31 cellular contexts compared by ENCODE assay signal in genomic region chr10:74347522-74347921, GRCh38.
"Had no signal": no experiment of that assay in that cellular context is flagged by ENCODE, and none has a peak within 500 bp of the region (broad histone marks: within the 10 kb centered on the region; RNA-seq: fewer than 3 reads in every experiment).

No MANE protein-coding gene starts in this region.

- H3K4me2 ChIP-seq: neural progenitor cell, smooth muscle cell had no signal

- H3K27me3 Mint-ChIP-seq: naive thymus-derived CD8-positive, alpha-beta T cell; natural killer cell treated with Interleukin-12 subunit alpha and Interleukin-12 subunit beta and Interleukin-15 and Interleukin-18, amount 100 ng/mL, for 72 hours; progenitor cell of endocrine pancreas; stimulated activated memory B cell treated with anti-CD40 and anti-IgM and Interleukin-4, amounts not matched to agents 10 μg/mL and 1 μg/mL and 100 μg/mL, for 72 hours; stimulated activated naive CD8-positive, alpha-beta T cell treated with anti-CD3 and anti-CD28 coated beads, Interleukin-15, amount 100 ng/mL, for 72 hours; type B pancreatic cell had no signal

- H3K27ac ChIP-seq: neural progenitor cell, ovary, parathyroid adenoma, psoas muscle, skin epidermis, spleen, suprapubic skin, testis, tibial artery, transverse colon, upper lobe of right lung, uterus had no signal

- H3K27me3 ChIP-seq: neural progenitor cell, ovary, spleen, suprapubic skin, testis, tibial artery, transverse colon, upper lobe of right lung, uterus had no signal

- DNase-seq: naive thymus-derived CD8-positive, alpha-beta T cell; occipital lobe; ovary; posterior cingulate gyrus; psoas muscle; right cardiac atrium; spleen; stimulated activated CD4-positive, alpha-beta T cell treated with anti-CD3 and anti-CD28 coated beads, Interleukin-12 subunit alpha, Interleukin-12 subunit beta, amount 100 ng/mL, for 4 hours; stimulated activated CD4-positive, alpha-beta T cell treated with anti-CD3 and anti-CD28 coated beads, Interleukin-1b, Interleukin-23, amount 100 ng/mL, for 48 hours; stimulated activated CD4-positive, alpha-beta T cell treated with anti-CD3 and anti-CD28 coated beads, Interleukin-4, amount 100 ng/mL, for 1 hour; stimulated activated CD4-positive, alpha-beta T cell treated with anti-CD3 and anti-CD28 coated beads, Interleukin-4, amount 100 ng/mL, for 4 hours; stimulated activated CD8-positive, alpha-beta memory T cell treated with anti-CD3 and anti-CD28 coated beads, Interleukin-4, amount 100 ng/mL, for 48 hours; stimulated activated naive CD4-positive, alpha-beta T cell; stimulated activated naive CD8-positive, alpha-beta T cell treated with anti-CD3 and anti-CD28 coated beads, Interleukin-15, amount 100 ng/mL, for 72 hours; stimulated activated naive CD8-positive, alpha-beta T cell treated with anti-CD3 and anti-CD28 coated beads, Interleukin-15, Interleukin-2, amounts not matched to agents 100 U/mL and 50 U/mL, for 24 hours; substantia nigra; testis; tibial artery; transverse colon; upper lobe of right lung; uterus had no signal

- H3K4me1 Mint-ChIP-seq: neural progenitor cell; stimulated activated memory B cell treated with anti-CD40 and anti-IgM and Interleukin-4, amounts not matched to agents 10 μg/mL and 1 μg/mL and 100 μg/mL, for 72 hours; stimulated activated naive CD8-positive, alpha-beta T cell treated with anti-CD3 and anti-CD28 coated beads, Interleukin-15, amount 100 ng/mL, for 72 hours had no signal

- H3K79me2 ChIP-seq: parathyroid adenoma had no signal

- H3K4me3 ChIP-seq: neural progenitor cell, ovary, psoas muscle, skin epidermis, smooth muscle cell, spleen, suprapubic skin, testis, tibial artery, transverse colon, upper lobe of right lung, uterus had no signal

- ATAC-seq: naive thymus-derived CD8-positive, alpha-beta T cell; natural killer cell treated with Interleukin-12 subunit alpha and Interleukin-12 subunit beta and Interleukin-15 and Interleukin-18, amount 100 ng/mL, for 72 hours; psoas muscle; right cardiac atrium; sciatic nerve; stimulated activated memory B cell treated with anti-CD40 and anti-IgM and Interleukin-4, amounts not matched to agents 10 μg/mL and 1 μg/mL and 100 μg/mL, for 72 hours; stimulated activated naive CD8-positive, alpha-beta T cell treated with anti-CD3 and anti-CD28 coated beads, Interleukin-15, amount 100 ng/mL, for 72 hours; stimulated activated naive CD8-positive, alpha-beta T cell treated with anti-CD3 and anti-CD28 coated beads, Interleukin-15, Interleukin-2, amounts not matched to agents 100 U/mL and 50 U/mL, for 24 hours; upper lobe of right lung had no signal

- H2AFZ ChIP-seq: neural progenitor cell, parathyroid adenoma had no signal

- H3K36me3 ChIP-seq: neural progenitor cell, ovary, upper lobe of right lung, uterus had no signal

- H3K27ac Mint-ChIP-seq: naive thymus-derived CD8-positive, alpha-beta T cell; natural killer cell treated with Interleukin-12 subunit alpha and Interleukin-12 subunit beta and Interleukin-15 and Interleukin-18, amount 100 ng/mL, for 72 hours; neural progenitor cell; progenitor cell of endocrine pancreas; stimulated activated memory B cell treated with anti-CD40 and anti-IgM and Interleukin-4, amounts not matched to agents 10 μg/mL and 1 μg/mL and 100 μg/mL, for 72 hours; type B pancreatic cell had no signal

- H3K4me3 Mint-ChIP-seq: naive thymus-derived CD8-positive, alpha-beta T cell; natural killer cell treated with Interleukin-12 subunit alpha and Interleukin-12 subunit beta and Interleukin-15 and Interleukin-18, amount 100 ng/mL, for 72 hours; neural progenitor cell; stimulated activated memory B cell treated with anti-CD40 and anti-IgM and Interleukin-4, amounts not matched to agents 10 μg/mL and 1 μg/mL and 100 μg/mL, for 72 hours; stimulated activated naive CD8-positive, alpha-beta T cell treated with anti-CD3 and anti-CD28 coated beads, Interleukin-15, amount 100 ng/mL, for 72 hours; type B pancreatic cell had no signal

- H3K4me1 ChIP-seq: neural progenitor cell, parathyroid adenoma, psoas muscle, spleen, suprapubic skin, testis, tibial artery, transverse colon, upper lobe of right lung, uterus had no signal
